In genomic region chr9:136052991-136053756, GRCh38 we compare ENCODE assay signal across 9 cellular contexts. TPM values are rescaled to one million over a fixed set of nuclear protein-coding genes. Genes with fewer than 3 reads are reported as not detected.
DNase-seq lines count a peak whose midpoint lies in the region; ATAC-seq, FAIRE-seq and TF ChIP-seq lines count a peak whose summit lies in the region.
"Had no signal": no experiment of that assay in that cellular context is flagged by ENCODE, and none has a peak within 500 bp of the region (broad histone marks: within the 10 kb centered on the region; RNA-seq: fewer than 3 reads in every experiment).

No MANE protein-coding gene starts in this region.

- TF ChIP-seq CTCF in psoas muscle (IDR thresholded peaks at IDR 0.05), result no peak
- TF ChIP-seq CTCF in CD8-positive, alpha-beta T cell (IDR thresholded peaks at IDR 0.05), result no peak
- no peak for TF ChIP-seq CTCF in D721Med (IDR thresholded peaks at IDR 0.05; ENCODE audit: insufficient read depth, missing control alignments)

- H3K4me1 Mint-ChIP-seq in CD8-positive, alpha-beta T cell (ENCODE audit: low read depth), result peaks cover 19% of the 10 kb centered on the region

- no peak overlapping the region for H3K27ac Mint-ChIP-seq in CD8-positive, alpha-beta T cell
- H3K27ac Mint-ChIP-seq: activated T-cell treated with anti-CD3 and anti-CD28 coated beads, Interleukin-2, amount 50 U/mL, for 72 hours had no signal

- H3K4me3 Mint-ChIP-seq in CD8-positive, alpha-beta T cell, result no peak overlapping the region
- H3K4me3 Mint-ChIP-seq: activated T-cell treated with anti-CD3 and anti-CD28 coated beads, Interleukin-2, amount 50 U/mL, for 72 hours had no signal

- H3K27me3 ChIP-seq in SJCRH30 (no peaks in the 10 kb centered on the region), psoas muscle (ENCODE audit: insufficient read depth in 3 of 3, low read length in 2 of 3) (no peaks in the 10 kb centered on the region)
- H3K27me3 ChIP-seq in CD8-positive, alpha-beta T cell (ENCODE audit: insufficient read depth, low read length), result peaks cover 16% of the 10 kb centered on the region

- POLR2A ChIA-PET in CD8-positive, alpha-beta T cell (lab: Charles Lee), result no interaction called here

- WGBS in psoas muscle, 3 donors, result 37 to 62% (median 46%) methylated on average over 21 to 23 of the region's 23 CpGs

- H3K27me3 Mint-ChIP-seq in CD8-positive, alpha-beta T cell (ENCODE audit: low read depth), result peaks cover 15% of the 10 kb centered on the region

- peak; percentile 76 for DNase-seq in DMS53 (lab: John Stamatoyannopoulos, UW)
- peak; percentile 49 to 57 for DNase-seq in SJCRH30
- peak; percentile 67 for DNase-seq in cardiac septum (ENCODE audit: low spot score)
- DNase-seq in psoas muscle, result no peak
- no peak for DNase-seq in CD8-positive, alpha-beta T cell
- DNase-seq in EL, result no peak
- no peak for DNase-seq in D721Med (ENCODE audit: insufficient read length, low spot score)
- DNase-seq: activated T-cell treated with anti-CD3 and anti-CD28 coated beads, Interleukin-2, amount 50 U/mL, for 72 hours had no signal

- H3K9me3 ChIP-seq in SJCRH30 (replicated peaks) (no peaks in the 10 kb centered on the region), psoas muscle (no peaks in the 10 kb centered on the region)
- H3K9me3 ChIP-seq in CD8-positive, alpha-beta T cell (ENCODE audit: low read length), result no peaks in the 10 kb centered on the region

- no peak for FAIRE-seq in D721Med (lab: Jason Lieb, UNC)

- H3K4me3 ChIP-seq in SJCRH30 (peak overlapping the region; percentile 61), psoas muscle (peak overlapping the region; percentile 61)
- no peak overlapping the region for H3K4me3 ChIP-seq in CD8-positive, alpha-beta T cell (ENCODE audit: low read depth, low read length)

- H3K9me3 Mint-ChIP-seq in CD8-positive, alpha-beta T cell, result no peaks in the 10 kb centered on the region
- H3K9me3 Mint-ChIP-seq: activated T-cell treated with anti-CD3 and anti-CD28 coated beads, Interleukin-2, amount 50 U/mL, for 72 hours had no signal

- H3K36me3 ChIP-seq in SJCRH30, result no peaks in the 10 kb centered on the region
- peaks cover 4 to 20% of the 10 kb centered on the region in 2 donors for H3K36me3 ChIP-seq in psoas muscle (ENCODE audit: insufficient read depth in 1 of 2, low read depth in 1 of 2)
- H3K36me3 ChIP-seq in CD8-positive, alpha-beta T cell (ENCODE audit: insufficient read depth, low read length), result no peaks in the 10 kb centered on the region

- ATAC-seq in psoas muscle, result peak; percentile 33 to 67 (median 55)
- no peak for ATAC-seq in CD8-positive, alpha-beta T cell
- ATAC-seq in GM21526 (IDR thresholded peaks at IDR 0.05; ENCODE audit: low FRiP score, unreplicated experiment), result no peak

- CTCF ChIA-PET in CD8-positive, alpha-beta T cell (lab: Charles Lee), result interaction anchor here (0.9 kb wide), 1 partner anchor 69 kb away, joined by 3 read pairs; no protein-coding TSS in a partner anchor

- intact Hi-C loops in cardiac septum (cut with DNase I), result loop anchor here (2.0 to 5.0 kb wide), 3 partner anchors 39 to 60 kb away; no protein-coding TSS in a partner anchor
- intact Hi-C loops in psoas muscle (cut with DNase I), result no loop called here
- intact Hi-C loops in CD8-positive, alpha-beta T cell (cut with DNase I, micrococcal nuclease), result loop anchor here in 1 of 2 experiments (2.0 kb wide), 1 partner anchor 70 kb away; no protein-coding TSS in a partner anchor

- H3K4me1 ChIP-seq in SJCRH30, result peaks cover 36% of the 10 kb centered on the region
- peaks cover 42% of the 10 kb centered on the region for H3K4me1 ChIP-seq in psoas muscle
- peaks cover 36% of the 10 kb centered on the region for H3K4me1 ChIP-seq in CD8-positive, alpha-beta T cell (ENCODE audit: insufficient read depth, low read length)

- H3K27ac ChIP-seq in SJCRH30 (peak overlapping the region; percentile 39; the same call in 1 of the 2 replicates), psoas muscle (peak overlapping the region; percentile 30)
- H3K27ac ChIP-seq in CD8-positive, alpha-beta T cell (ENCODE audit: low read depth, low read length), result no peak overlapping the region

- H3K36me3 Mint-ChIP-seq in CD8-positive, alpha-beta T cell, result peaks cover 3% of the 10 kb centered on the region

RNA-seq across cellular contexts. Expression of gene NACC2, which starts 41.9 kb away (rescaled TPM):
- total RNA-seq in SJCRH30 (2014; rRNA removed; shearing (Covaris generic)), result 3.6 and 4.4 TPM in 2 replicates
- total RNA-seq in cardiac septum, result 57.8 TPM
- 10 to 100 TPM; 18.4 to 33.5 (median 28.0) TPM for total RNA-seq in psoas muscle
- 10 to 100 TPM in 2 of 3 donors, 1 to 10 TPM in 1; 8.5 to 14.0 (median 10.4) TPM for polyA plus RNA-seq in psoas muscle
- total RNA-seq in CD8-positive, alpha-beta T cell, result 1 to 10 TPM; 1.7 to 1.8 TPM

Comparison
In these comparisons a context has a peak if more than half of its experiments do, and no peak if none do; other contexts are left out.
1. DNase-seq: peak in DMS53 (single experiment), SJCRH30 (2 of 2) and cardiac septum (single experiment); none in psoas muscle (0 of 2), CD8-positive, alpha-beta T cell (0 of 7), EL (single experiment) and D721Med (single experiment).
2. ATAC-seq: peak in psoas muscle (4 of 4); none in CD8-positive, alpha-beta T cell (single experiment) and GM21526 (single experiment).